ENCODE assay signal across 8 cellular contexts in genomic region chr2:172102858-172103359, GRCh38.
A peak's percentile ranks its signal among the peaks of the same experiment; 100 is the strongest.
DNase-seq lines count a peak whose midpoint lies in the region; TF ChIP-seq lines count a peak whose summit lies in the region.

TSS of gene DLX2 (minus strand) at chr2:172102900. CDS start at chr2:172102538, 362 bp downstream.

- H3K9me3 ChIP-seq in SK-N-MC (ENCODE audit: low read depth, low read length), result no peaks in the 10 kb centered on the region

- DNase-seq in HFF-Myc (ENCODE audit: extremely low read depth, low read depth), result no peak
- DNase-seq in MV-4-11 (lab: John Stamatoyannopoulos, UW), result peak; percentile 83
- DNase-seq in SK-N-MC (ENCODE audit: low read depth, low spot score), result no peak
- DNase-seq in anterior cingulate cortex (lab: John Stamatoyannopoulos, UW), result peak in 49 of 58 donors; percentile 13 to 86 (median 56)
- DNase-seq in hepatic stellate cell (ENCODE audit: low spot score), result peak; percentile 95
- DNase-seq in retinal pigment epithelial cell (ENCODE audit: low read depth), result no peak
- DNase-seq in NK-92 treated with Interleukin-12 subunit alpha and Interleukin-12 subunit beta, amount 100 ng/mL, for 24 hours (lab: John Stamatoyannopoulos, UW), result no peak

- TF ChIP-seq CTCF in GM12875 (IDR thresholded peaks at IDR 0.05; ENCODE audit: borderline replicate concordance, insufficient read depth, low read depth, low read length) (no peak), HFF-Myc (IDR thresholded peaks at IDR 0.05; ENCODE audit: low read depth, low read length, missing control alignments) (no peak), retinal pigment epithelial cell (conservative IDR thresholded peaks at IDR 0.05; ENCODE audit: low read depth, low read length) (no peak)

- H3K4me3 ChIP-seq in GM12875 (ENCODE audit: low read depth, low read length), result peak within 1 kb of the TSS; percentile 55
- peak within 1 kb of the TSS; percentile 64 for H3K4me3 ChIP-seq in HFF-Myc (replicated peaks; ENCODE audit: low read depth, low read length)
- peak within 1 kb of the TSS; percentile 80 for H3K4me3 ChIP-seq in SK-N-MC
- peak within 1 kb of the TSS; percentile 45 for H3K4me3 ChIP-seq in retinal pigment epithelial cell (ENCODE audit: low read length)

- no peak within 1 kb of the TSS for H3K27ac ChIP-seq in SK-N-MC

- no peaks in the 10 kb centered on the region for H3K36me3 ChIP-seq in SK-N-MC (ENCODE audit: insufficient read depth, low read length)

- no peak within 1 kb of the TSS for H3K9ac ChIP-seq in SK-N-MC (ENCODE audit: insufficient read length)

Comparison
In these comparisons a context has a peak if more than half of its experiments do, and no peak if none do; other contexts are left out.
1. DNase-seq: peak in MV-4-11 (single experiment), anterior cingulate cortex (49 of 58) and hepatic stellate cell (single experiment); none in HFF-Myc (single experiment), SK-N-MC (single experiment), retinal pigment epithelial cell (single experiment) and NK-92 treated with Interleukin-12 subunit alpha and Interleukin-12 subunit beta, amount 100 ng/mL, for 24 hours (single experiment).
2. Peak in every context shown above with its lines, with median percentiles within 50 percentile points of each other: H3K4me3 ChIP-seq.